1 cellular context compared by ENCODE assay signal in genomic region chr10:115849197-115849596, GRCh38.
TF ChIP-seq lines count a peak whose summit lies in the region.

No MANE protein-coding gene starts in this region.

TF ChIP-seq in SK-N-SH, 30 proteins besides CTCF, POLR2A, EP300 and RAD21 (continued from another document):
- TF ChIP-seq IRF3 (IDR thresholded peaks at IDR 0.05; ENCODE audit: low read depth, low read length) (no peak), TAF1 (IDR thresholded peaks at IDR 0.05; ENCODE audit: borderline replicate concordance, low read depth, low read length) (no peak), GATA2 (CRISPR knock-in tag; IDR thresholded peaks at IDR 0.05) (no peak), MAX (IDR thresholded peaks at IDR 0.05; ENCODE audit: low read depth) (no peak)
